Comparison of ENCODE assay signal across 21 cellular contexts in the genomic region with DNA sequence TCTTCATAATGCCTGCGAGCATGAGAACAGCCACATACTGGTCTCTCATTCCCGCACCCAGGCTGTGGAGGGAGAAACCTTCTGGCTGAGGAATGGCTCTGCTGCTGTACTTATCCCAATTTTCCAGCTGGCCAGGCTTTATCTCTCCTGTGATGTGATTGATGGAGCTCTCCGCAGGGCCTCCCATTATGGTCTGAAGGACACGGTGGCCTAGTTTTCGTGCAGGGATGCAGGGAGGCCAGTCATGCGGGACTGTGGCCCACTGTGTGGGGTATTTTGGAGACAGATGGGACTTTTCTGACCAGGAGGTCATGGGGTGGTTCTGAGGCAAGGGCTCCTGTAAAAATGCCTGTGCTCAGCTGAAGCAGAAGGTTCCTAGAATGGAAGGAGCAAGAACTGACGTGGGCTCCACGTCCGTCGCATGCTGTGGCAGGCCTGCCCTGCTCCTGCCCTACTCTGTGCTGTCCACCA.
DNase-seq lines count a peak whose midpoint lies in the region; ATAC-seq and TF ChIP-seq lines count a peak whose summit lies in the region.
"Had no signal": no experiment of that assay in that cellular context is flagged by ENCODE, and none has a peak within 500 bp of the region (broad histone marks: within the 10 kb centered on the region; RNA-seq: fewer than 3 reads in every experiment).

No MANE protein-coding gene starts in this region.

- H3K9me3 ChIP-seq in right lobe of liver (no peaks in the 10 kb centered on the region), aorta (ENCODE audit: control insufficient read depth, low read length) (no peaks in the 10 kb centered on the region), prostate gland (no peaks in the 10 kb centered on the region)
- H3K9me3 ChIP-seq: A549 had no signal

- peak; percentile 25 to 42 (median 34) for ATAC-seq in right lobe of liver
- ATAC-seq in aorta (ENCODE audit: low FRiP score): peak; percentile 69
- no peak for ATAC-seq in HG03039 (IDR thresholded peaks at IDR 0.05; ENCODE audit: unreplicated experiment)
- no peak for ATAC-seq in stimulated activated naive B cell treated with anti-CD40 and anti-IgM and Interleukin-4, amounts not matched to agents 10 μg/mL and 1 μg/mL and 100 μg/mL, for 72 hours (replicated peaks)
- ATAC-seq: A549, gastroesophageal sphincter had no signal

- no peaks in the 10 kb centered on the region for H3K36me3 ChIP-seq in right lobe of liver
- H3K36me3 ChIP-seq in aorta (ENCODE audit: control insufficient read depth in 1 of 2, insufficient read depth in 2 of 2, low read length in 1 of 2): no peaks in the 10 kb centered on the region
- no peaks in the 10 kb centered on the region for H3K36me3 ChIP-seq in prostate gland
- H3K36me3 ChIP-seq: gastroesophageal sphincter had no signal

- peaks cover 0 to 4% of the 10 kb centered on the region in 2 donors for H3K9me3 Mint-ChIP-seq in stimulated activated naive B cell treated with anti-CD40 and anti-IgM and Interleukin-4, amounts not matched to agents 10 μg/mL and 1 μg/mL and 100 μg/mL, for 72 hours

- DNase-seq in activated effector memory CD4-positive, alpha-beta T cell treated with anti-CD3 and anti-CD28 coated beads, Interleukin-2, amount 50 U/mL, for 16 hours: peak; percentile 31
- no peak for DNase-seq in activated effector memory CD4-positive, alpha-beta T cell treated with Interleukin-2 at 50 U/mL for 16 hours
- DNase-seq in cerebellar nuclear complex (lab: John Stamatoyannopoulos, UW) (peak; percentile 66 to 81), right lobe of liver (no peak), aorta (peak in 1 of 2 donors; percentile 69), prostate gland (ENCODE audit: low spot score) (no peak)
- no peak for DNase-seq in stimulated activated naive B cell treated with anti-CD40 and anti-IgM and Interleukin-4, amounts not matched to agents 10 μg/mL and 1 μg/mL and 100 μg/mL, for 72 hours
- DNase-seq: activated CD4-positive, alpha-beta T cell treated with anti-CD3 and anti-CD28 coated beads, Interleukin-2, amount 50 U/mL, for 1 hour; activated T-cell treated with anti-CD3 and anti-CD28 coated beads, Interleukin-2, amount 50 U/mL, for 1 hour; DMS53; erythroblast; NCI-H146; NK-92 treated with Interleukin-12 subunit alpha and Interleukin-12 subunit beta, amount 100 ng/mL, for 24 hours; small intestine; stimulated activated CD4-positive, alpha-beta T cell treated with anti-CD3 and anti-CD28 coated beads, Interleukin-4, amount 100 ng/mL, for 4 hours had no signal

- H3K4me1 Mint-ChIP-seq in stimulated activated naive B cell treated with anti-CD40 and anti-IgM and Interleukin-4, amounts not matched to agents 10 μg/mL and 1 μg/mL and 100 μg/mL, for 72 hours: peaks cover 9 to 10% of the 10 kb centered on the region in 2 donors

- no peak overlapping the region for H3K4me3 ChIP-seq in right lobe of liver
- H3K4me3 ChIP-seq in aorta (ENCODE audit: low read length in 2 of 2): no peak overlapping the region
- no peak overlapping the region for H3K4me3 ChIP-seq in prostate gland
- H3K4me3 ChIP-seq: A549, gastroesophageal sphincter had no signal

- intact Hi-C loops in right lobe of liver (cut with DNase I) (no loop called here), aorta (cut with DNase I) (loop anchor here in 1 of 2 donors (5.0 kb wide), 1 partner anchor 49 kb away; no protein-coding TSS in a partner anchor), prostate gland (cut with DNase I) (no loop called here)

- H3K27ac ChIP-seq in right lobe of liver (no peak overlapping the region), aorta (ENCODE audit: low read depth in 1 of 2, low read length in 2 of 2) (peak overlapping the region in 1 of 2 donors; percentile 29), prostate gland (no peak overlapping the region)
- H3K27ac ChIP-seq: A549, C4-2B, gastroesophageal sphincter, RWPE1 had no signal

- H3K27ac Mint-ChIP-seq in stimulated activated naive B cell treated with anti-CD40 and anti-IgM and Interleukin-4, amounts not matched to agents 10 μg/mL and 1 μg/mL and 100 μg/mL, for 72 hours: no peak overlapping the region
- H3K27ac Mint-ChIP-seq: activated naive CD8-positive, alpha-beta T cell had no signal

- H3K27me3 ChIP-seq in right lobe of liver (no peaks in the 10 kb centered on the region), aorta (ENCODE audit: control insufficient read depth in 1 of 2, insufficient read depth in 2 of 2, low read length in 1 of 2) (no peaks in the 10 kb centered on the region), prostate gland (replicated peaks; ENCODE audit: insufficient read depth) (no peaks in the 10 kb centered on the region)
- H3K27me3 ChIP-seq: gastroesophageal sphincter had no signal

- WGBS in right lobe of liver (ENCODE audit: insufficient coverage, low coverage, low lambda C conversion rate, missing lambda C conversion rate): 60% methylated on average over 8 of the region's 10 CpGs
- 21 to 30% methylated on average over 10 of the region's 10 CpGs for WGBS in aorta, 2 donors
- 48% methylated on average over 10 of the region's 10 CpGs for WGBS in prostate gland

- no peaks in the 10 kb centered on the region for H3K4me1 ChIP-seq in right lobe of liver
- peaks cover 0 to 2% of the 10 kb centered on the region in 2 donors for H3K4me1 ChIP-seq in aorta (ENCODE audit: control insufficient read depth in 1 of 2, insufficient read depth in 2 of 2, low read length in 2 of 2)
- H3K4me1 ChIP-seq in prostate gland (replicated peaks): no peaks in the 10 kb centered on the region
- H3K4me1 ChIP-seq: A549, gastroesophageal sphincter had no signal

- no peaks in the 10 kb centered on the region for H3K36me3 Mint-ChIP-seq in stimulated activated naive B cell treated with anti-CD40 and anti-IgM and Interleukin-4, amounts not matched to agents 10 μg/mL and 1 μg/mL and 100 μg/mL, for 72 hours
- H3K36me3 Mint-ChIP-seq: activated naive CD8-positive, alpha-beta T cell had no signal

- TF ChIP-seq POLR2A in right lobe of liver (IDR thresholded peaks at IDR 0.05): no peak
- TF ChIP-seq POLR2A in prostate gland (IDR thresholded peaks at IDR 0.05): no peak

- TF ChIP-seq CTCF in right lobe of liver (IDR thresholded peaks at IDR 0.05): no peak
- TF ChIP-seq CTCF in prostate gland (IDR thresholded peaks at IDR 0.05): no peak

- H3K27me3 Mint-ChIP-seq in stimulated activated naive B cell treated with anti-CD40 and anti-IgM and Interleukin-4, amounts not matched to agents 10 μg/mL and 1 μg/mL and 100 μg/mL, for 72 hours: peaks cover 0 to 4% of the 10 kb centered on the region in 2 donors
- H3K27me3 Mint-ChIP-seq: activated naive CD8-positive, alpha-beta T cell had no signal

- H3K4me3 Mint-ChIP-seq in stimulated activated naive B cell treated with anti-CD40 and anti-IgM and Interleukin-4, amounts not matched to agents 10 μg/mL and 1 μg/mL and 100 μg/mL, for 72 hours: no peak overlapping the region
- H3K4me3 Mint-ChIP-seq: activated naive CD8-positive, alpha-beta T cell had no signal

Comparison
In these comparisons a context has a peak if more than half of its experiments do, and no peak if none do; other contexts are left out.
1. DNase-seq: peak in activated effector memory CD4-positive, alpha-beta T cell treated with anti-CD3 and anti-CD28 coated beads, Interleukin-2, amount 50 U/mL, for 16 hours (single experiment) and cerebellar nuclear complex (2 of 2); none in activated effector memory CD4-positive, alpha-beta T cell treated with Interleukin-2 at 50 U/mL for 16 hours (single experiment), right lobe of liver (0 of 3), prostate gland (single experiment) and stimulated activated naive B cell treated with anti-CD40 and anti-IgM and Interleukin-4, amounts not matched to agents 10 μg/mL and 1 μg/mL and 100 μg/mL, for 72 hours (single experiment).
2. ATAC-seq: peak in right lobe of liver (4 of 4) and aorta (single experiment); none in HG03039 (single experiment) and stimulated activated naive B cell treated with anti-CD40 and anti-IgM and Interleukin-4, amounts not matched to agents 10 μg/mL and 1 μg/mL and 100 μg/mL, for 72 hours (0 of 2).